Comparison of ENCODE assay signal across 23 cellular contexts in genomic region chr4:119755599-119755998, GRCh38.
"Had no signal": no experiment of that assay in that cellular context is flagged by ENCODE, and none has a peak within 500 bp of the region (broad histone marks: within the 10 kb centered on the region; RNA-seq: fewer than 3 reads in every experiment).

No MANE protein-coding gene starts in this region.

- H3K27me3 Mint-ChIP-seq: naive B cell, progenitor cell of endocrine pancreas, type B pancreatic cell had no signal

- H3K36me3 Mint-ChIP-seq: immature natural killer cell; mesothelial cell of epicardium; naive B cell; natural killer cell; stimulated activated effector memory CD8-positive, alpha-beta T cell treated with anti-CD3 and anti-CD28 coated beads, Interleukin-12 subunit alpha, Interleukin-12 subunit beta, amount 100 ng/mL, for 72 hours; type B pancreatic cell had no signal

- H3K27ac Mint-ChIP-seq: immature natural killer cell; mesothelial cell of epicardium; naive B cell; natural killer cell; progenitor cell of endocrine pancreas; stimulated activated effector memory CD8-positive, alpha-beta T cell treated with anti-CD3 and anti-CD28 coated beads, Interleukin-12 subunit alpha, Interleukin-12 subunit beta, amount 100 ng/mL, for 72 hours; stimulated activated naive CD8-positive, alpha-beta T cell treated with anti-CD3 and anti-CD28 coated beads, Interleukin-15, amount 100 ng/mL, for 72 hours; type B pancreatic cell had no signal

- H3K36me3 ChIP-seq: left ventricle myocardium inferior, ovary, right atrium auricular region, right lobe of liver, spleen, tibial nerve, uterus had no signal

- H3K4me3 Mint-ChIP-seq: immature natural killer cell; mesothelial cell of epicardium; naive B cell; natural killer cell; stimulated activated effector memory CD8-positive, alpha-beta T cell treated with anti-CD3 and anti-CD28 coated beads, Interleukin-12 subunit alpha, Interleukin-12 subunit beta, amount 100 ng/mL, for 72 hours; stimulated activated naive CD8-positive, alpha-beta T cell treated with anti-CD3 and anti-CD28 coated beads, Interleukin-15, amount 100 ng/mL, for 72 hours; type B pancreatic cell had no signal

- H3K4me3 ChIP-seq: left ventricle myocardium inferior, lung, ovary, right atrium auricular region, right lobe of liver, skin epidermis, spleen, tibial nerve, uterus had no signal

- H3K9me3 Mint-ChIP-seq: mesothelial cell of epicardium; stimulated activated naive CD8-positive, alpha-beta T cell treated with anti-CD3 and anti-CD28 coated beads, Interleukin-15, amount 100 ng/mL, for 72 hours; type B pancreatic cell had no signal

- ATAC-seq: natural killer cell; right lobe of liver; stimulated activated effector memory CD8-positive, alpha-beta T cell treated with anti-CD3 and anti-CD28 coated beads, Interleukin-12 subunit alpha, Interleukin-12 subunit beta, amount 100 ng/mL, for 72 hours; stimulated activated naive CD8-positive, alpha-beta T cell treated with anti-CD3 and anti-CD28 coated beads, Interleukin-15, amount 100 ng/mL, for 72 hours had no signal

- DNase-seq: hypothalamus; immature natural killer cell; islet precursor cell; left ventricle myocardium inferior; mesendoderm; naive B cell; natural killer cell; ovary; right lobe of liver; spleen; stimulated activated CD4-positive, alpha-beta T cell treated with anti-CD3 and anti-CD28 coated beads, Interleukin-4, amount 100 ng/mL, for 24 hours; stimulated activated naive CD4-positive, alpha-beta T cell treated with Interleukin-2 at 50 U/mL for 16 hours; stimulated activated naive CD8-positive, alpha-beta T cell treated with anti-CD3 and anti-CD28 coated beads, Interleukin-15, amount 100 ng/mL, for 72 hours; substantia nigra; uterus had no signal

- H3K27ac ChIP-seq: left ventricle myocardium inferior, ovary, right atrium auricular region, right lobe of liver, skin epidermis, spleen, tibial nerve, uterus had no signal

- H3K27me3 ChIP-seq: ovary, right atrium auricular region, right lobe of liver, spleen, tibial nerve, uterus had no signal

- H3K4me1 Mint-ChIP-seq: immature natural killer cell; naive B cell; natural killer cell; stimulated activated effector memory CD8-positive, alpha-beta T cell treated with anti-CD3 and anti-CD28 coated beads, Interleukin-12 subunit alpha, Interleukin-12 subunit beta, amount 100 ng/mL, for 72 hours; stimulated activated naive CD8-positive, alpha-beta T cell treated with anti-CD3 and anti-CD28 coated beads, Interleukin-15, amount 100 ng/mL, for 72 hours had no signal

- H3K9me3 ChIP-seq: left ventricle myocardium inferior, ovary, right atrium auricular region, right lobe of liver, spleen, tibial nerve, uterus had no signal

- H3K4me1 ChIP-seq: left ventricle myocardium inferior, right lobe of liver, spleen, uterus had no signal
